Comparison of ENCODE assay signal across 22 cellular contexts in the genomic region with DNA sequence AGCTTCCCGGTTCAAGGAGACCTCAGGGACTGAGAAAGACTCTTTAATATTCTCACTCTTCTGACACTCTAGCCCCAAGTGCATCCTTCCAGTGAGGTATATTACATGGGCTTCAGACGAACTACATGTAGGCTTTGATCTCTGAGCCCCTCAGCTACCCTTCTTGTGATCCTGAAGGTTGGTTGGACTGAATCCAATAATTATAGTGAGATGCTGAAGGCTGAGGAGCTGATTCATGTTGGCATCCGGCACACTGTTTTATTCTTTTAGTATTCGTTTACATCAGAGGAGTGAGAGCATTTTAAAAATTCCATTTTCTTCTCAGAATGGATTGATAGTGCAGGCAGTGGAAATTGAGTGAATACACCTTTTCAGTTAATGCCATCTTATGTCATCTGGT.
"Had no signal": no experiment of that assay in that cellular context is flagged by ENCODE, and none has a peak within 500 bp of the region (broad histone marks: within the 10 kb centered on the region; RNA-seq: fewer than 3 reads in every experiment).

No MANE protein-coding gene starts in this region.

- H3K36me3 ChIP-seq: gastroesophageal sphincter, heart left ventricle, ovary, thyroid gland had no signal

- H3K9me3 ChIP-seq: gastroesophageal sphincter, heart left ventricle, mucosa of descending colon, ovary, psoas muscle, thyroid gland had no signal

- H3K4me1 Mint-ChIP-seq: brain, endodermal cell had no signal

- H3K9me3 Mint-ChIP-seq: activated CD4-positive, alpha-beta T cell treated with anti-CD3 and anti-CD28 coated beads, Interleukin-2, amount 10 ng/mL, durations not matched to agents 24 days and 14 days; activated CD8-positive, alpha-beta T cell treated with anti-CD3 and anti-CD28 coated beads for 36 hours; activated naive CD4-positive, alpha-beta T cell treated with anti-CD3 and anti-CD28 coated beads for 36 hours; activated T-helper 2 cell treated with anti-CD3 and anti-CD28 coated beads, Interferon-gamma antibody, Interleukin-2, Interleukin-4, amounts not matched to agents 10 μg/mL and 5 μg/mL and 100 μg/mL, durations not matched to agents 14 hours and 24 hours and 36 hours; endodermal cell; naive B cell had no signal

- H3K36me3 Mint-ChIP-seq: brain, naive B cell had no signal

- H3K27ac ChIP-seq: epithelial cell of prostate, gastroesophageal sphincter, heart left ventricle, ovary, psoas muscle, thyroid gland had no signal

- H3K27me3 ChIP-seq: ovary, thyroid gland had no signal

- ATAC-seq: activated CD8-positive, alpha-beta T cell treated with anti-CD3 and anti-CD28 coated beads for 36 hours; gastroesophageal sphincter; left ventricle myocardium superior; mucosa of descending colon; psoas muscle had no signal

- DNase-seq: activated CD4-positive, alpha-beta T cell treated with anti-CD3 and anti-CD28 coated beads, Interleukin-2, amount 10 ng/mL, durations not matched to agents 24 days and 14 days; activated CD8-positive, alpha-beta T cell treated with anti-CD3 and anti-CD28 coated beads for 36 hours; activated naive CD4-positive, alpha-beta T cell treated with anti-CD3 and anti-CD28 coated beads for 36 hours; activated T-cell treated with anti-CD3 and anti-CD28 coated beads, Interleukin-2, amount 50 U/mL, for 1 hour; anterior cingulate cortex; caudate nucleus; endodermal cell; heart left ventricle; left ventricle myocardium superior; mucosa of descending colon; naive B cell; ovary; psoas muscle; right cardiac atrium; stimulated activated CD4-positive, alpha-beta T cell treated with anti-CD3 and anti-CD28 coated beads, Interleukin-2, amount 100 ng/mL, for 24 hours; stimulated activated naive CD4-positive, alpha-beta T cell treated with Interleukin-2 at 50 U/mL for 16 hours; T-helper 9 cell; thyroid gland had no signal

- H3K27ac Mint-ChIP-seq: activated CD4-positive, alpha-beta T cell treated with anti-CD3 and anti-CD28 coated beads, Interleukin-2, amount 10 ng/mL, durations not matched to agents 24 days and 14 days; activated CD8-positive, alpha-beta T cell treated with anti-CD3 and anti-CD28 coated beads for 36 hours; activated naive CD4-positive, alpha-beta T cell treated with anti-CD3 and anti-CD28 coated beads for 36 hours; activated T-helper 2 cell treated with anti-CD3 and anti-CD28 coated beads, Interferon-gamma antibody, Interleukin-2, Interleukin-4, amounts not matched to agents 10 μg/mL and 5 μg/mL and 100 μg/mL, durations not matched to agents 14 hours and 24 hours and 36 hours; endodermal cell; naive B cell had no signal

- H3K4me3 ChIP-seq: gastroesophageal sphincter, heart left ventricle, mucosa of descending colon, ovary, psoas muscle, thyroid gland had no signal

- H3K4me1 ChIP-seq: psoas muscle, thyroid gland had no signal

- H3K4me3 Mint-ChIP-seq: activated CD4-positive, alpha-beta T cell treated with anti-CD3 and anti-CD28 coated beads, Interleukin-2, amount 10 ng/mL, durations not matched to agents 24 days and 14 days; activated CD8-positive, alpha-beta T cell treated with anti-CD3 and anti-CD28 coated beads for 36 hours; activated naive CD4-positive, alpha-beta T cell treated with anti-CD3 and anti-CD28 coated beads for 36 hours; brain; endodermal cell; naive B cell had no signal
